In genomic region chr22:39097098-39098020, GRCh38 we compare ENCODE assay signal across 8 cellular contexts. TPM values are rescaled to one million over a fixed set of nuclear protein-coding genes. Genes with fewer than 3 reads are reported as not detected.
DNase-seq lines count a peak whose midpoint lies in the region; ATAC-seq, FAIRE-seq and TF ChIP-seq lines count a peak whose summit lies in the region.

Gene APOBEC3H, plus strand, starts transcription at chr22:39097244. Its CDS starts 3,035 bp downstream, at chr22:39100279.

- H3K27ac ChIP-seq in layer of hippocampus (ENCODE audit: low read depth, low read length) (peak within 1 kb of the TSS; percentile 32), aorta (ENCODE audit: low read depth in 1 of 2, low read length in 2 of 2) (no peak within 1 kb of the TSS), ovary (peak within 1 kb of the TSS in 1 of 2 donors; percentile 11)

- TF ChIP-seq POLR2A in ovary (IDR thresholded peaks at IDR 0.05) = no peak

- TF ChIP-seq CTCF in ovary (IDR thresholded peaks at IDR 0.05) = no peak

- no peak for TF ChIP-seq EP300 in ovary (IDR thresholded peaks at IDR 0.05)

- H3K4me1 ChIP-seq in aorta (ENCODE audit: control insufficient read depth in 1 of 2, insufficient read depth in 2 of 2, low read length in 2 of 2) (no peaks in the 10 kb centered on the region), ovary (ENCODE audit: insufficient read depth) (no peaks in the 10 kb centered on the region)

- intact Hi-C loops in aorta (cut with DNase I) (no loop called here), ovary (cut with DNase I) (no loop called here)

- in situ Hi-C loops in Caki2 (cut with HindIII; ENCODE audit: low pct_unique_long_range_greater_than_20kb, low sequenced_read_pairs) = no loop called here

- H3K36me3 ChIP-seq in aorta (ENCODE audit: control insufficient read depth in 1 of 2, insufficient read depth in 2 of 2, low read length in 1 of 2) (no peaks in the 10 kb centered on the region), ovary (no peaks in the 10 kb centered on the region)

- DNase-seq in Caki2 (ENCODE audit: low read depth) (peak; percentile 27), HTR-8/SVneo (ENCODE audit: insufficient read length, low spot score) (peak; percentile 57), aorta (peak in 1 of 2 donors; percentile 77), T1000 (lab: John Stamatoyannopoulos, UW) (no peak), ovary (no peak), NCI-H82 treated with DMSO at 0.1 percent for 48 hours (lab: John Stamatoyannopoulos, UW; ENCODE audit: unreplicated experiment) (no peak)
- peak; percentile 48 for DNase-seq in activated CD8-positive, alpha-beta memory T cell treated with anti-CD3 and anti-CD28 coated beads, Interleukin-2, amount 50 U/mL, for 4 hours

- H3K4me3 ChIP-seq in aorta (ENCODE audit: low read length in 2 of 2) (no peak within 1 kb of the TSS), ovary (no peak within 1 kb of the TSS)

- FAIRE-seq in HTR-8/SVneo (lab: Jason Lieb, UNC) = peak; percentile 42

- WGBS in aorta, 2 donors = 81 to 86% methylated on average over 9 of the region's 9 CpGs
- WGBS in ovary, 3 donors = 74 to 86% (median 84%) methylated on average over 9 of the region's 9 CpGs

- H3K27me3 ChIP-seq in layer of hippocampus (ENCODE audit: control insufficient read depth, insufficient read depth, low read length) = no peaks in the 10 kb centered on the region
- no peaks in the 10 kb centered on the region for H3K27me3 ChIP-seq in aorta (ENCODE audit: control insufficient read depth in 1 of 2, insufficient read depth in 2 of 2, low read length in 1 of 2)
- no peaks in the 10 kb centered on the region for H3K27me3 ChIP-seq in ovary

- no peaks in the 10 kb centered on the region for H3K9me3 ChIP-seq in aorta (ENCODE audit: control insufficient read depth, low read length)
- H3K9me3 ChIP-seq in ovary = no peaks in the 10 kb centered on the region

- ATAC-seq in aorta (ENCODE audit: low FRiP score) = peak; percentile 70

RNA-seq across cellular contexts. Expression of gene APOBEC3H, which starts in this region (rescaled TPM):
- total RNA-seq in Caki2 (2014; rRNA removed; shearing (Covaris generic); ENCODE audit: low replicate concordance) = 1.9 and 2.0 TPM in 2 replicates
- total RNA-seq in aorta = not detected
- not detected for polyA plus RNA-seq in aorta
- total RNA-seq in ovary = under 1 TPM in 2 of 7 donors, not detected in 5; 0.23 to 0.31 TPM
- under 1 TPM in 1 of 2 donors, not detected in 1; 0.97 TPM for polyA plus RNA-seq in ovary

Comparison
In these comparisons a context has a peak if more than half of its experiments do, and no peak if none do; other contexts are left out.
1. Peak in ATAC-seq in aorta; RNA of the gene not detected or under 1 TPM.
2. DNase-seq: peak in Caki2 (single experiment), HTR-8/SVneo (single experiment) and activated CD8-positive, alpha-beta memory T cell treated with anti-CD3 and anti-CD28 coated beads, Interleukin-2, amount 50 U/mL, for 4 hours (single experiment); none in T1000 (single experiment), ovary (0 of 5) and NCI-H82 treated with DMSO at 0.1 percent for 48 hours (single experiment).